ENCODE assay signal across 11 cellular contexts in the genomic region with DNA sequence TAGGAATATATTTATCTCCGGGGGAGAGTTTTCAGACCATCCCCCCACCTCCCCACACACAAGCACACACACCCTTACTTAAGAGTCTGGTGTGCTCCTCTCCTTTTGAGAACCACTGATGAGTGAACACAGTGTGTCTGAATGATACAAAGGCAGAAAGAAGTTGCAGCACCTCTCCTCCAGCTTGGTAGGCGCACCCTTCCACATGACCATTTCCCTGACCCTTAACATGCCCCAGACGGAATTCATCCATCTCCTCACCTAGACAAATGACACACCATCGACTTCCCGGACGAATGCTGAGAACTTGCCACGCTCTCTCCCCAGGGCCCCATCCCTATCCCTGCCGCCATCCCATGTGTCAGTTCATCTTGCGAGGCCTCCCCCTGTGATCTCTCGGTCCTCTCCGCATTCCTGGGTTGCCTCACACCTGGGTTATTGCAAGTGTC. TPM values are rescaled to one million over a fixed set of nuclear protein-coding genes. Genes with fewer than 3 reads are reported as not detected.
DNase-seq lines count a peak whose midpoint lies in the region; ATAC-seq and TF ChIP-seq lines count a peak whose summit lies in the region.
"Had no signal": no experiment of that assay in that cellular context is flagged by ENCODE, and none has a peak within 500 bp of the region (broad histone marks: within the 10 kb centered on the region; RNA-seq: fewer than 3 reads in every experiment).

No MANE protein-coding gene starts in this region.

- in situ Hi-C loops in mammary epithelial cell (cut with MboI; ENCODE audit: low sequenced_read_pairs in 2 of 2), result loop anchor here in 1 of 2 donors (5.0 kb wide), 1 partner anchor 34 kb away; no protein-coding TSS in a partner anchor

- H3K9me3 ChIP-seq in heart left ventricle (no peaks in the 10 kb centered on the region), mammary epithelial cell (replicated peaks; ENCODE audit: insufficient read depth, low read length) (no peaks in the 10 kb centered on the region), mesodermal cell (ENCODE audit: control insufficient read depth, low read length) (no peaks in the 10 kb centered on the region)

- H3K27ac ChIP-seq in heart left ventricle (peak overlapping the region; percentile 86 to 100 (median 98)), mammary epithelial cell (ENCODE audit: insufficient read depth, low read depth, low read length) (no peak overlapping the region), mesodermal cell (ENCODE audit: low read depth, low read length, severe bottlenecking) (peak overlapping the region; percentile 2)

- H3K36me3 ChIP-seq in heart left ventricle (peaks cover 0 to 38% (median 17%) of the 10 kb centered on the region in 9 donors), mammary epithelial cell (ENCODE audit: insufficient read depth, low read length) (peaks cover 6% of the 10 kb centered on the region), mesodermal cell (ENCODE audit: control insufficient read depth, insufficient read depth, low read length) (peaks cover 47% of the 10 kb centered on the region)

- CTCF ChIA-PET in mammary epithelial cell (lab: Charles Lee; ENCODE audit: low non-redundant PET), result no interaction called here

- intact Hi-C loops in heart left ventricle (cut with DNase I), result loop anchor here in 9 of 10 donors (2.0 to 10.0 kb wide), 7 partner anchors 39 to 199 kb away; partner anchors contain the start of genes GAPDH (in 5 of the 9), LTBR (in 4 of the 9) and SCNN1A (in 2 of the 9)
- intact Hi-C loops in left ventricle myocardium superior (cut with micrococcal nuclease), result no loop called here
- intact Hi-C loops in mammary epithelial cell (cut with micrococcal nuclease), result loop anchor here (5.0 kb wide), 1 partner anchor 129 kb away; no protein-coding TSS in a partner anchor

- TF ChIP-seq CTCF in heart left ventricle (IDR thresholded peaks at IDR 0.05), result no peak
- no peak for TF ChIP-seq CTCF in mammary epithelial cell (conservative IDR thresholded peaks at IDR 0.05 in 1 of 2, IDR thresholded peaks at IDR 0.05 in 1 of 2; ENCODE audit: extremely low read depth in 1 of 2, insufficient read depth in 1 of 2, low read depth in 1 of 2, low read length in 2 of 2)

- H3K4me1 ChIP-seq in heart left ventricle (peaks cover 6 to 90% (median 70%) of the 10 kb centered on the region in 12 donors), mammary epithelial cell (ENCODE audit: insufficient read depth, low read length) (peaks cover 79% of the 10 kb centered on the region), mesodermal cell (ENCODE audit: control insufficient read depth, insufficient read depth, low read length, poor library complexity, severe bottlenecking) (peaks cover 76% of the 10 kb centered on the region)

- dilution Hi-C loops in mammary epithelial cell (cut with HindIII; ENCODE audit: low sequenced_read_pairs), result no loop called here

- DNase-seq in heart left ventricle (no peak), left ventricle myocardium superior (no peak), mammary epithelial cell (no peak), NCI-H1436 treated with DMSO at 0.1 percent for 48 hours (lab: John Stamatoyannopoulos, UW) (no peak), ureter (ENCODE audit: low spot score) (no peak), epidermal melanocyte (ENCODE audit: insufficient read length, low spot score) (no peak), NCI-H748 treated with DMSO at 0.1 percent for 48 hours (lab: John Stamatoyannopoulos, UW) (no peak)
- DNase-seq: COR-L47 had no signal

- no peaks in the 10 kb centered on the region for H4K20me1 ChIP-seq in mammary epithelial cell (ENCODE audit: insufficient read depth, low read length)

- no peak overlapping the region for H2AFZ ChIP-seq in mammary epithelial cell (ENCODE audit: low read depth, low read length)

- ATAC-seq in heart left ventricle (no peak), left ventricle myocardium superior (no peak)

- WGBS in heart left ventricle, 4 donors, result 37 to 57% (median 49%) methylated on average over 11 of the region's 11 CpGs
- 79% methylated on average over 10 of the region's 11 CpGs for WGBS in mammary epithelial cell (ENCODE audit: low coverage, missing lambda C conversion rate)
- 68 to 72% methylated on average over 10 to 11 of the region's 11 CpGs for WGBS in mesodermal cell (ENCODE audit: insufficient coverage in 2 of 2), 2 experiments

- BruUV-seq in mammary epithelial cell (replicated peaks; lab: Mats Ljungman, UMichigan), result no TSS peak

- peak overlapping the region in 9 of 12 donors; percentile 74 to 100 (median 85) for H3K4me3 ChIP-seq in heart left ventricle
- no peak overlapping the region for H3K4me3 ChIP-seq in mammary epithelial cell (replicated peaks in 1 of 3; ENCODE audit: insufficient read depth in 1 of 3, low read depth in 2 of 3, low read length in 3 of 3)
- H3K4me3 ChIP-seq in mesodermal cell (ENCODE audit: extremely low read depth, insufficient read depth, low read length, poor library complexity, severe bottlenecking), result no peak overlapping the region

- H3K4me2 ChIP-seq in mammary epithelial cell (ENCODE audit: insufficient read depth, low read depth, low read length), result peak overlapping the region; percentile 1

- no peak overlapping the region for H3K9ac ChIP-seq in mammary epithelial cell (ENCODE audit: insufficient read depth, low read length)

- H3K27me3 ChIP-seq in heart left ventricle (no peaks in the 10 kb centered on the region), mammary epithelial cell (ENCODE audit: insufficient read depth, low read length) (no peaks in the 10 kb centered on the region)

- no peak for TF ChIP-seq POLR2A in heart left ventricle (IDR thresholded peaks at IDR 0.05)

- peaks cover 76% of the 10 kb centered on the region for H3K79me2 ChIP-seq in mammary epithelial cell (ENCODE audit: insufficient read depth, low read length)

RNA-seq across cellular contexts. Expression of gene TNFRSF1A, which starts 3.9 kb away (rescaled TPM):
- total RNA-seq in heart left ventricle, result 100 to 1,000 TPM in 2 of 9 donors, 10 to 100 TPM in 7; 37.2 to 141 (median 54.2) TPM
- polyA plus RNA-seq in heart left ventricle, result 10 to 100 TPM; 23.7 to 91.8 TPM
- 44.0 TPM for total RNA-seq in left ventricle myocardium superior
- 100 to 1,000 TPM; 107 to 195 TPM for total RNA-seq in mammary epithelial cell
- polyA plus RNA-seq in mammary epithelial cell, result 87.6 TPM
- 191 TPM for polyA minus RNA-seq in mammary epithelial cell
- polyA plus RNA-seq in mesodermal cell (2013, experiment 1 of 2), result 88.0 TPM
- 82.0 TPM for polyA plus RNA-seq in mesodermal cell (2013, experiment 2 of 2)
- total RNA-seq in ureter, result 177 TPM

RNA-seq across cellular contexts. Expression of gene PLEKHG6, which starts 27.5 kb away (rescaled TPM):
- total RNA-seq in heart left ventricle (1 to 10 TPM in 1 of 9 donors, under 1 TPM in 2, not detected in 6; 0.16 to 2.8 (median 0.43) TPM), left ventricle myocardium superior (0.47 TPM), mammary epithelial cell (1 to 10 TPM; 2.2 to 3.3 TPM), ureter (59.7 TPM)
- polyA plus RNA-seq in heart left ventricle (under 1 TPM; 0.11 to 0.33 TPM), mammary epithelial cell (2.1 TPM)
- polyA minus RNA-seq in mammary epithelial cell, result not detected
- 2.1 TPM for polyA plus RNA-seq in mesodermal cell (2013, experiment 1 of 2)
- polyA plus RNA-seq in mesodermal cell (2013, experiment 2 of 2), result 0.71 TPM
- total RNA-seq: activated T-helper 2 cell treated with anti-CD3 and anti-CD28 coated beads, Interferon-gamma antibody, Interleukin-2, Interleukin-4, amounts not matched to agents 10 μg/mL and 5 μg/mL and 100 μg/mL, durations not matched to agents 14 hours and 24 hours and 36 hours; SK-MEL-5 had no signal

RNA-seq across cellular contexts. Expression of gene SCNN1A, which starts 37.4 kb away (rescaled TPM):
- total RNA-seq in heart left ventricle (1 to 10 TPM in 1 of 9 donors, under 1 TPM in 4, not detected in 4; 0.35 to 3.9 (median 0.55) TPM), left ventricle myocardium superior (1.7 TPM), mammary epithelial cell (100 to 1,000 TPM; 171 to 202 TPM), ureter (63.8 TPM)
- polyA plus RNA-seq in heart left ventricle (under 1 TPM; 0.11 to 0.15 TPM), mammary epithelial cell (174 TPM)
- polyA minus RNA-seq in mammary epithelial cell, result 383 TPM
- 0.88 TPM for polyA plus RNA-seq in mesodermal cell (2013, experiment 1 of 2)
- polyA plus RNA-seq in mesodermal cell (2013, experiment 2 of 2), result 0.76 TPM
- total RNA-seq: activated T-helper 2 cell treated with anti-CD3 and anti-CD28 coated beads, Interferon-gamma antibody, Interleukin-2, Interleukin-4, amounts not matched to agents 10 μg/mL and 5 μg/mL and 100 μg/mL, durations not matched to agents 14 hours and 24 hours and 36 hours; SK-MEL-5 had no signal

RNA-seq across cellular contexts. Expression of gene LTBR, which starts 46.0 kb away (rescaled TPM):
- 10 to 100 TPM; 16.0 to 83.4 (median 26.2) TPM for total RNA-seq in heart left ventricle
- polyA plus RNA-seq in heart left ventricle, result 10 to 100 TPM; 22.8 to 41.8 TPM
- total RNA-seq in left ventricle myocardium superior, result 32.9 TPM
- 100 to 1,000 TPM; 134 to 149 TPM for total RNA-seq in mammary epithelial cell
- 119 TPM for polyA plus RNA-seq in mammary epithelial cell
- 89.5 TPM for polyA minus RNA-seq in mammary epithelial cell
- 8.8 TPM for polyA plus RNA-seq in mesodermal cell (2013, experiment 1 of 2)
- 9.0 TPM for polyA plus RNA-seq in mesodermal cell (2013, experiment 2 of 2)
- total RNA-seq in ureter, result 167 TPM

Comparison
In these comparisons a context has a peak if more than half of its experiments do, and no peak if none do; other contexts are left out.
1. H3K4me3 ChIP-seq: peak in heart left ventricle (9 of 12); none in mammary epithelial cell (0 of 3) and mesodermal cell (single experiment).
2. RNA of gene PLEKHG6, which starts 27.5 kb away (total RNA-seq): 59.7 TPM in ureter (single experiment); 2.2 to 3.3 TPM in mammary epithelial cell, 0.47 TPM in left ventricle myocardium superior (single experiment) and 0.16 to 2.8 TPM in heart left ventricle; every median in the first group is over 10 times any median in the second.
3. RNA of gene SCNN1A, which starts 37.4 kb away (total RNA-seq): 171 to 202 TPM in mammary epithelial cell and 63.8 TPM in ureter (single experiment); 1.7 TPM in left ventricle myocardium superior (single experiment) and 0.35 to 3.9 TPM in heart left ventricle; every median in the first group is over 10 times any median in the second.